26 cellular contexts compared by ENCODE assay signal in the genomic region with DNA sequence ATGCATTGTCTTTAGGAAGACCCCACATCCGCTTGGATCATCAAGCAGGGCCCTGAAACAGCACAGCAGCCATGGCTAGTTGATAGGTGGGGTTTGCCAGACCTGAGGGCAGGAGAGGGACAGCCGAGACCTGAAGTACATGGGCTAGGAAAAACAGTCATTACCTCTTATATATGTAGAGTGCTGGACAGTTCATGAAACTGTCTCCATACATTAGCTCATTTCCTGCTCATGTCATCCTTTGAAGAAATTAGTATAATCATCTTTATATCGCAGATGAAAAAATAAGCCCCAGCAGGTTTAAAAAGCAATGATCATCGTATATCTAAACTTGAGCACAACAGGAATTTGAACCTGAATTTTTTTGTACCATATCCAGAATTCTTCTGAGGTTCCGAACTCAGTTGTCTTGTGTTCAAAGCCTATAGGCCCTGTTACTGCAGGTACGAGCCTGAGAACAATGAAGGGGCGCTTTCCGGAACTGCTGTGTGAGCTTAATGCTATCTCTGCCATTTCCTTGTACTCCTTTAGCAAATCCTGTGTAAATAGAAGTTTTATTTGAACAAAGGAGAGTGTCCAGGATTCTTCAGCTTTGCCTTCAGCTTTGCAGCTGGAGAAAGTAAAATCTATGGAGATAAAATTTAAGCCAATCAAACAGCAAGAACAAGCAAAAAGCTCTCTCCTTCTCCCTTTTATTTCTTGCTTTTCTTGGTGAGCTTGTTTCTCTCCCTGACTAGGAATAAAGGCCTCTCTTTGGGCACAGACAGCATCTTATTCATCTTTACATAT. TPM values are rescaled to one million over a fixed set of nuclear protein-coding genes. Genes with fewer than 3 reads are reported as not detected.
DNase-seq lines count a peak whose midpoint lies in the region; ATAC-seq lines count a peak whose summit lies in the region.
"Had no signal": no experiment of that assay in that cellular context is flagged by ENCODE, and none has a peak within 500 bp of the region (broad histone marks: within the 10 kb centered on the region; RNA-seq: fewer than 3 reads in every experiment).

No MANE protein-coding gene starts in this region.

- H3K9me3 ChIP-seq in SJCRH30 (replicated peaks): no peaks in the 10 kb centered on the region
- H3K9me3 ChIP-seq: BE2C, psoas muscle, tibial artery had no signal

- H3K36me3 Mint-ChIP-seq in stimulated activated naive CD8-positive, alpha-beta T cell treated with anti-CD3 and anti-CD28 coated beads, Interleukin-15, Interleukin-2, amounts not matched to agents 100 ng/mL and 50 ng/mL, for 24 hours (ENCODE audit: low read depth): no peaks in the 10 kb centered on the region
- H3K36me3 Mint-ChIP-seq in activated naive CD8-positive, alpha-beta T cell treated with anti-CD3 and anti-CD28 coated beads, Interleukin-2, amount 10 ng/mL, durations not matched to agents 7 days and 5 days: peaks cover 6% of the 10 kb centered on the region

- H3K27me3 ChIP-seq in SJCRH30: no peaks in the 10 kb centered on the region
- H3K27me3 ChIP-seq: BE2C, tibial artery had no signal

- no peaks in the 10 kb centered on the region for H3K27me3 Mint-ChIP-seq in stimulated activated naive CD8-positive, alpha-beta T cell treated with anti-CD3 and anti-CD28 coated beads, Interleukin-15, Interleukin-2, amounts not matched to agents 100 ng/mL and 50 ng/mL, for 24 hours
- no peaks in the 10 kb centered on the region for H3K27me3 Mint-ChIP-seq in stimulated activated naive CD8-positive, alpha-beta T cell treated with anti-CD3 and anti-CD28 coated beads, Interleukin-15, amount 100 ng/mL, for 72 hours
- H3K27me3 Mint-ChIP-seq in activated naive CD8-positive, alpha-beta T cell treated with anti-CD3 and anti-CD28 coated beads, Interleukin-2, amount 10 ng/mL, durations not matched to agents 7 days and 5 days: no peaks in the 10 kb centered on the region

- no peaks in the 10 kb centered on the region for H3K4me1 ChIP-seq in SJCRH30
- H3K4me1 ChIP-seq: BE2C, psoas muscle, tibial artery had no signal

- no peak overlapping the region for H3K27ac ChIP-seq in SJCRH30
- H3K27ac ChIP-seq: coronary artery, psoas muscle, tibial artery had no signal

- no peak overlapping the region for H3K4me3 ChIP-seq in SJCRH30
- H3K4me3 ChIP-seq: coronary artery, psoas muscle, tibial artery had no signal

- H3K4me3 Mint-ChIP-seq in stimulated activated naive CD8-positive, alpha-beta T cell treated with anti-CD3 and anti-CD28 coated beads, Interleukin-15, Interleukin-2, amounts not matched to agents 100 ng/mL and 50 ng/mL, for 24 hours: no peak overlapping the region
- no peak overlapping the region for H3K4me3 Mint-ChIP-seq in stimulated activated naive CD8-positive, alpha-beta T cell treated with anti-CD3 and anti-CD28 coated beads, Interleukin-15, amount 100 ng/mL, for 72 hours
- H3K4me3 Mint-ChIP-seq in activated naive CD8-positive, alpha-beta T cell treated with anti-CD3 and anti-CD28 coated beads, Interleukin-2, amount 10 ng/mL, durations not matched to agents 7 days and 5 days: no peak overlapping the region
- H3K4me3 Mint-ChIP-seq: activated naive CD4-positive, alpha-beta T cell treated with anti-CD3 and anti-CD28 coated beads for 36 hours had no signal

- no peak for DNase-seq in stimulated activated naive CD8-positive, alpha-beta T cell treated with anti-CD3 and anti-CD28 coated beads, Interleukin-15, amount 100 ng/mL, for 72 hours
- no peak for DNase-seq in activated naive CD8-positive, alpha-beta T cell treated with anti-CD3 and anti-CD28 coated beads, Interleukin-2, amount 10 ng/mL, durations not matched to agents 7 days and 5 days
- peak in 1 of 2 donors; percentile 39 for DNase-seq in left colon
- DNase-seq in islet precursor cell: no peak
- DNase-seq in SJCRH30: no peak
- DNase-seq in anterior cingulate cortex (lab: John Stamatoyannopoulos, UW): no peak
- DNase-seq in stimulated activated CD4-positive, alpha-beta T cell treated with anti-CD3 and anti-CD28 coated beads, Interleukin-4, amount 100 ng/mL, for 1 hour: no peak
- DNase-seq: ACHN; activated CD4-positive, alpha-beta T cell treated with anti-CD3 and anti-CD28 coated beads for 4 hours; activated naive CD4-positive, alpha-beta T cell treated with anti-CD3 and anti-CD28 coated beads for 36 hours; amygdala; BE2C; DMS153; HCEC 1CT; KBM-7; mesenchymal stem cell; MM.1S; NCI-H2029; NCI-H345; NCI-H774; nucleus accumbens; psoas muscle; RPMI8226; tibial artery had no signal

- POLR2A ChIA-PET in activated naive CD8-positive, alpha-beta T cell treated with anti-CD3 and anti-CD28 coated beads, Interleukin-2, amount 10 ng/mL, durations not matched to agents 7 days and 5 days (lab: Charles Lee): interaction anchor here (1.5 to 1.8 kb wide), 2 partner anchors 31 to 32 kb away, joined by 3 to 6 read pairs; partner anchors contain the start of gene DUSP10

- peak overlapping the region; percentile 37 for H3K27ac Mint-ChIP-seq in stimulated activated naive CD8-positive, alpha-beta T cell treated with anti-CD3 and anti-CD28 coated beads, Interleukin-15, Interleukin-2, amounts not matched to agents 100 ng/mL and 50 ng/mL, for 24 hours
- H3K27ac Mint-ChIP-seq in stimulated activated naive CD8-positive, alpha-beta T cell treated with anti-CD3 and anti-CD28 coated beads, Interleukin-15, amount 100 ng/mL, for 72 hours: no peak overlapping the region
- H3K27ac Mint-ChIP-seq in activated naive CD8-positive, alpha-beta T cell treated with anti-CD3 and anti-CD28 coated beads, Interleukin-2, amount 10 ng/mL, durations not matched to agents 7 days and 5 days: peak overlapping the region; percentile 22

- no peak for ATAC-seq in stimulated activated naive CD8-positive, alpha-beta T cell treated with anti-CD3 and anti-CD28 coated beads, Interleukin-15, amount 100 ng/mL, for 72 hours
- ATAC-seq in activated naive CD8-positive, alpha-beta T cell treated with anti-CD3 and anti-CD28 coated beads, Interleukin-2, amount 10 ng/mL, durations not matched to agents 7 days and 5 days (ENCODE audit: low read depth): no peak
- ATAC-seq in left colon: peak; percentile 94
- ATAC-seq: psoas muscle had no signal

- H3K9me3 Mint-ChIP-seq in stimulated activated naive CD8-positive, alpha-beta T cell treated with anti-CD3 and anti-CD28 coated beads, Interleukin-15, Interleukin-2, amounts not matched to agents 100 ng/mL and 50 ng/mL, for 24 hours: no peaks in the 10 kb centered on the region
- no peaks in the 10 kb centered on the region for H3K9me3 Mint-ChIP-seq in stimulated activated naive CD8-positive, alpha-beta T cell treated with anti-CD3 and anti-CD28 coated beads, Interleukin-15, amount 100 ng/mL, for 72 hours
- H3K9me3 Mint-ChIP-seq in activated naive CD8-positive, alpha-beta T cell treated with anti-CD3 and anti-CD28 coated beads, Interleukin-2, amount 10 ng/mL, durations not matched to agents 7 days and 5 days: no peaks in the 10 kb centered on the region
- H3K9me3 Mint-ChIP-seq: activated naive CD4-positive, alpha-beta T cell treated with anti-CD3 and anti-CD28 coated beads for 36 hours had no signal

- no peaks in the 10 kb centered on the region for H3K36me3 ChIP-seq in SJCRH30
- H3K36me3 ChIP-seq: BE2C, tibial artery had no signal

- peaks cover 57% of the 10 kb centered on the region for H3K4me1 Mint-ChIP-seq in stimulated activated naive CD8-positive, alpha-beta T cell treated with anti-CD3 and anti-CD28 coated beads, Interleukin-15, Interleukin-2, amounts not matched to agents 100 ng/mL and 50 ng/mL, for 24 hours (ENCODE audit: low read depth)
- peaks cover 69% of the 10 kb centered on the region for H3K4me1 Mint-ChIP-seq in stimulated activated naive CD8-positive, alpha-beta T cell treated with anti-CD3 and anti-CD28 coated beads, Interleukin-15, amount 100 ng/mL, for 72 hours
- peaks cover 48% of the 10 kb centered on the region for H3K4me1 Mint-ChIP-seq in activated naive CD8-positive, alpha-beta T cell treated with anti-CD3 and anti-CD28 coated beads, Interleukin-2, amount 10 ng/mL, durations not matched to agents 7 days and 5 days

- intact Hi-C loops in left colon (cut with DNase I, micrococcal nuclease): no loop called here

RNA-seq across cellular contexts. Expression of gene DUSP10, which starts 32.4 kb away (rescaled TPM):
- 10 to 100 TPM; 14.8 to 15.7 TPM for total RNA-seq in activated naive CD8-positive, alpha-beta T cell treated with anti-CD3 and anti-CD28 coated beads, Interleukin-2, amount 10 ng/mL, durations not matched to agents 7 days and 5 days
- total RNA-seq in left colon: 1 to 10 TPM; 3.3 to 5.2 TPM
- 11.4 and 12.1 TPM in 2 replicates for total RNA-seq in SJCRH30 (2014; rRNA removed; shearing (Covaris generic))

Comparison
In these comparisons a context has a peak if more than half of its experiments do, and no peak if none do; other contexts are left out.
1. H3K27ac Mint-ChIP-seq: peak in stimulated activated naive CD8-positive, alpha-beta T cell treated with anti-CD3 and anti-CD28 coated beads, Interleukin-15, Interleukin-2, amounts not matched to agents 100 ng/mL and 50 ng/mL, for 24 hours (single experiment) and activated naive CD8-positive, alpha-beta T cell treated with anti-CD3 and anti-CD28 coated beads, Interleukin-2, amount 10 ng/mL, durations not matched to agents 7 days and 5 days (single experiment); none in stimulated activated naive CD8-positive, alpha-beta T cell treated with anti-CD3 and anti-CD28 coated beads, Interleukin-15, amount 100 ng/mL, for 72 hours (0 of 2).